Comparison of ENCODE assay signal across 1 cellular context in the genomic region with DNA sequence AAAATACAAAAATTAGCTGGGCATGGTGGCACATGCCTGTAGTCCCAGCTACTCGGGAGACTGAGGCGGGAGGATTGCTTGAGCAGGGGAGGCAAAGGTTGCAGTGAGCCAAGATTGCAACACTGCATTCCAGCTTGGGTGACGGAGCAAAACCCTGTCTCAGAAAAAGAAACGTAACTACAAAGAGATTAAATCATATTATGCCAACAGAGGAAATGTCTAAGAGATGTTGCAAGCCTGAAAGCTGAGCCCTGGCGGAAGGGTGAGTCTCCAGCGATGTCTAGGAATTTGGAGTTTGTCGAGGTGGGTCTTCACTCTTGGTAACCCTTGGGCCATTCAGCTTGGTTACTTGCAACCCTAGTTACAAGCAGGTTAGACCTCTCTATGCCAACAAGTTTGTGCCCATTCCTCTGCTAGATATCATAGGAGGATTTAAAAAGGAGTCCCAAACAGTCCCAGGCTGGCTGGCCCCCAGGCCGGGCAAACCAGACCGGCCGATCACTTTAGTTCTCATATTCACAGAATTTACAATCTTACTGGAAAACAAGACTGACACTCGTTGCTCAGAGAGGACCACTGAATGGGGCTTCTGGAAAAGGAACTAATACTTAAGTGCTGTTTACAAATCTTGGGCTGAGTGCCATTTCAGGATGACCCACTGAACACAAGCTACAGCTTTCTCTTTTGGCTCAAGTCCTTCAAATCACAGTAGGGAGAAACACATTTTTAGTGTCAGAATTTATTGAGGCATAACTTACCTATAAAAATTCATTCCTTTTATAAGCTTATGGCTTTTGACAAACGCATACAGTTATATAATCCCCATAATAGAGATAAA.
TF ChIP-seq lines count a peak whose summit lies in the region.

No MANE protein-coding gene starts in this region.

TF ChIP-seq in endothelial cell of umbilical vein, 7 proteins besides CTCF, POLR2A, EP300 and RAD21:
- TF ChIP-seq JUN (IDR thresholded peaks at IDR 0.05; ENCODE audit: borderline replicate concordance, insufficient read depth, insufficient read length, low read depth): peak; percentile 56
- TF ChIP-seq POLR2AphosphoS5 (IDR thresholded peaks at IDR 0.05; ENCODE audit: insufficient read depth, low read depth, low read length): peak; percentile 72
- peak; percentile 87 for TF ChIP-seq GATA2 (IDR thresholded peaks at IDR 0.05; ENCODE audit: insufficient read depth, insufficient read length, low read depth, low read length)
- TF ChIP-seq FOS (IDR thresholded peaks at IDR 0.05; ENCODE audit: borderline replicate concordance, insufficient read depth, low read length): peak; percentile 62
- no peak for TF ChIP-seq MYC (IDR thresholded peaks at IDR 0.05; ENCODE audit: low read depth, low read length)
- no peak for TF ChIP-seq EZH2 (IDR thresholded peaks at IDR 0.05; ENCODE audit: borderline replicate concordance, low read depth, low read length, severe bottlenecking)
- no peak for TF ChIP-seq MAX (IDR thresholded peaks at IDR 0.05; ENCODE audit: insufficient read depth, insufficient read length)
